Comparison of ENCODE assay signal across 1 cellular context in genomic region chr20:41179961-41180360, GRCh38.
TF ChIP-seq lines count a peak whose summit lies in the region.

No MANE protein-coding gene starts in this region.

TF ChIP-seq in HepG2, 621 proteins besides CTCF, POLR2A, EP300 and RAD21 (continued from another document):
- no peak for TF ChIP-seq ZNF609 (CRISPR knock-in tag; IDR thresholded peaks at IDR 0.05; ENCODE audit: borderline replicate concordance)
TF ChIP-seq in HepG2: peak in this region for 2.
